In genomic region chr3:107894998-107895397, GRCh38 we compare ENCODE assay signal across 14 cellular contexts.
"Had no signal": no experiment of that assay in that cellular context is flagged by ENCODE, and none has a peak within 500 bp of the region (broad histone marks: within the 10 kb centered on the region; RNA-seq: fewer than 3 reads in every experiment).

No MANE protein-coding gene starts in this region.

- H3K27ac ChIP-seq: cardiac muscle cell, lower lobe of right lung, right atrium auricular region, testis, VCaP had no signal

- H3K4me1 ChIP-seq: lower lobe of right lung, right atrium auricular region, testis had no signal

- H3K4me3 Mint-ChIP-seq: nephron progenitor cell; stimulated activated naive CD8-positive, alpha-beta T cell treated with anti-CD3 and anti-CD28 coated beads, Interleukin-15, amount 100 ng/mL, for 72 hours had no signal

- DNase-seq: activated CD8-positive, alpha-beta memory T cell treated with anti-CD3 and anti-CD28 coated beads, Interleukin-2, amount 50 U/mL, for 48 hours; left colon; lower lobe of right lung; nephron progenitor cell; occipital lobe; small intestine; stimulated activated CD4-positive, alpha-beta T cell treated with anti-CD3 and anti-CD28 coated beads, Interleukin-4, amount 100 ng/mL, for 24 hours; stimulated activated naive CD8-positive, alpha-beta T cell treated with anti-CD3 and anti-CD28 coated beads, Interleukin-15, amount 100 ng/mL, for 72 hours; SW 1271; testis had no signal

- H3K4me3 ChIP-seq: cardiac muscle cell, lower lobe of right lung, right atrium auricular region, testis had no signal

- H3K27ac Mint-ChIP-seq: nephron progenitor cell; stimulated activated naive CD8-positive, alpha-beta T cell treated with anti-CD3 and anti-CD28 coated beads, Interleukin-15, amount 100 ng/mL, for 72 hours had no signal

- H3K27me3 ChIP-seq: cardiac muscle cell, right atrium auricular region, testis had no signal

- H3K9me3 Mint-ChIP-seq: nephron progenitor cell; stimulated activated naive CD8-positive, alpha-beta T cell treated with anti-CD3 and anti-CD28 coated beads, Interleukin-15, amount 100 ng/mL, for 72 hours had no signal

- H3K4me1 Mint-ChIP-seq: stimulated activated naive CD8-positive, alpha-beta T cell treated with anti-CD3 and anti-CD28 coated beads, Interleukin-15, amount 100 ng/mL, for 72 hours had no signal

- ATAC-seq: esophagus mucosa; left colon; lower lobe of right lung; stimulated activated naive CD8-positive, alpha-beta T cell treated with anti-CD3 and anti-CD28 coated beads, Interleukin-15, amount 100 ng/mL, for 72 hours had no signal

- H3K36me3 ChIP-seq: cardiac muscle cell, lower lobe of right lung, right atrium auricular region had no signal

- H3K9me3 ChIP-seq: lower lobe of right lung, right atrium auricular region, testis had no signal
